ENCODE assay signal across 1 cellular context in the genomic region with DNA sequence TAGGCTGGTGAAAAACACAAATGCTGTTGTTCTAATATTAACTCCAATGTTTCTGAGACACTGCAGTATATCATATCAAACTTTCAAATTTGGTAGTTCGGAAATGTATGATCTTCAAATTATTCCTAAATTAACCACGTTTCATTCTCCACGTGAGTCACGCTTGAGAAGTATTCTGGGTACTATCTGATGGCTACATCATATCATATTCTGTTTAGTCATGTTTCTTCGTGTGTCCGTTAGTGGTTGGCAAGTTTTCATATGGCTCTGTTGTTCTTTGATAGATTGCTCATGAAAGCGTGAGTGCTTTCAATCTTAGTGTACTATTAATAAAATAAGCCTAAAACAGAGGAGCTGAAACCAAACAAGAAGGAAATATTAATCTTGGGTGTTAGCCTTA.
A peak's percentile ranks its signal among the peaks of the same experiment; 100 is the strongest.
TF ChIP-seq lines count a peak whose summit lies in the region.

No MANE protein-coding gene starts in this region.

TF ChIP-seq in GM12878, 131 proteins besides CTCF, POLR2A, EP300 and RAD21:
- TF ChIP-seq SUZ12 (IDR thresholded peaks at IDR 0.05; ENCODE audit: unreplicated experiment), result no peak
- no peak for TF ChIP-seq MYC (IDR thresholded peaks at IDR 0.05; ENCODE audit: insufficient read depth, insufficient read length, insufficient replicate concordance, low read length, severe bottlenecking)
- no peak for TF ChIP-seq USF1 (IDR thresholded peaks at IDR 0.05; ENCODE audit: borderline replicate concordance, extremely low read length, insufficient read depth, low read depth, low read length)
- 0 out of 2 replicates have a peak, but pooled peaks have one; percentile 35 for TF ChIP-seq ATF7 (IDR thresholded peaks at IDR 0.05; ENCODE audit: low read depth)
- TF ChIP-seq, protein P1, sequence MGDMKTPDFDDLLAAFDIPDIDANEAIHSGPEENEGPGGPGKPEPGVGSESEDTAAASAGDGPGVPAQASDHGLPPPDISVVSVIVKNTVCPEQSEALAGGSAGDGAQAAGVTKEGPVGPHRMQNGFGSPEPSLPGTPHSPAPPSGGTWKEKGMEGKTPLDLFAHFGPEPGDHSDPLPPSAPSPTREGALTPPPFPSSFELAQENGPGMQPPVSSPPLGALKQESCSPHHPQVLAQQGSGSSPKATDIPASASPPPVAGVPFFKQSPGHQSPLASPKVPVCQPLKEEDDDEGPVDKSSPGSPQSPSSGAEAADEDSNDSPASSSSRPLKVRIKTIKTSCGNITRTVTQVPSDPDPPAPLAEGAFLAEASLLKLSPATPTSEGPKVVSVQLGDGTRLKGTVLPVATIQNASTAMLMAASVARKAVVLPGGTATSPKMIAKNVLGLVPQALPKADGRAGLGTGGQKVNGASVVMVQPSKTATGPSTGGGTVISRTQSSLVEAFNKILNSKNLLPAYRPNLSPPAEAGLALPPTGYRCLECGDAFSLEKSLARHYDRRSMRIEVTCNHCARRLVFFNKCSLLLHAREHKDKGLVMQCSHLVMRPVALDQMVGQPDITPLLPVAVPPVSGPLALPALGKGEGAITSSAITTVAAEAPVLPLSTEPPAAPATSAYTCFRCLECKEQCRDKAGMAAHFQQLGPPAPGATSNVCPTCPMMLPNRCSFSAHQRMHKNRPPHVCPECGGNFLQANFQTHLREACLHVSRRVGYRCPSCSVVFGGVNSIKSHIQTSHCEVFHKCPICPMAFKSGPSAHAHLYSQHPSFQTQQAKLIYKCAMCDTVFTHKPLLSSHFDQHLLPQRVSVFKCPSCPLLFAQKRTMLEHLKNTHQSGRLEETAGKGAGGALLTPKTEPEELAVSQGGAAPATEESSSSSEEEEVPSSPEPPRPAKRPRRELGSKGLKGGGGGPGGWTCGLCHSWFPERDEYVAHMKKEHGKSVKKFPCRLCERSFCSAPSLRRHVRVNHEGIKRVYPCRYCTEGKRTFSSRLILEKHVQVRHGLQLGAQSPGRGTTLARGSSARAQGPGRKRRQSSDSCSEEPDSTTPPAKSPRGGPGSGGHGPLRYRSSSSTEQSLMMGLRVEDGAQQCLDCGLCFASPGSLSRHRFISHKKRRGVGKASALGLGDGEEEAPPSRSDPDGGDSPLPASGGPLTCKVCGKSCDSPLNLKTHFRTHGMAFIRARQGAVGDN (IDR thresholded peaks at IDR 0.05), result peak; percentile 59; the same call in 1 of the 2 replicates
- no peak for TF ChIP-seq STAT1 (conservative IDR thresholded peaks at IDR 0.05)
- TF ChIP-seq BHLHE40 (IDR thresholded peaks at IDR 0.05; ENCODE audit: borderline replicate concordance in 1 of 2, low read depth in 2 of 2, low read length in 1 of 2), result peak in 1 of 2 experiments; percentile 79; a peak in 2 of 4 replicates
- TF ChIP-seq SKIL (IDR thresholded peaks at IDR 0.05; ENCODE audit: low read depth, poor library complexity, severe bottlenecking), result no peak
- TF ChIP-seq, protein P2, sequence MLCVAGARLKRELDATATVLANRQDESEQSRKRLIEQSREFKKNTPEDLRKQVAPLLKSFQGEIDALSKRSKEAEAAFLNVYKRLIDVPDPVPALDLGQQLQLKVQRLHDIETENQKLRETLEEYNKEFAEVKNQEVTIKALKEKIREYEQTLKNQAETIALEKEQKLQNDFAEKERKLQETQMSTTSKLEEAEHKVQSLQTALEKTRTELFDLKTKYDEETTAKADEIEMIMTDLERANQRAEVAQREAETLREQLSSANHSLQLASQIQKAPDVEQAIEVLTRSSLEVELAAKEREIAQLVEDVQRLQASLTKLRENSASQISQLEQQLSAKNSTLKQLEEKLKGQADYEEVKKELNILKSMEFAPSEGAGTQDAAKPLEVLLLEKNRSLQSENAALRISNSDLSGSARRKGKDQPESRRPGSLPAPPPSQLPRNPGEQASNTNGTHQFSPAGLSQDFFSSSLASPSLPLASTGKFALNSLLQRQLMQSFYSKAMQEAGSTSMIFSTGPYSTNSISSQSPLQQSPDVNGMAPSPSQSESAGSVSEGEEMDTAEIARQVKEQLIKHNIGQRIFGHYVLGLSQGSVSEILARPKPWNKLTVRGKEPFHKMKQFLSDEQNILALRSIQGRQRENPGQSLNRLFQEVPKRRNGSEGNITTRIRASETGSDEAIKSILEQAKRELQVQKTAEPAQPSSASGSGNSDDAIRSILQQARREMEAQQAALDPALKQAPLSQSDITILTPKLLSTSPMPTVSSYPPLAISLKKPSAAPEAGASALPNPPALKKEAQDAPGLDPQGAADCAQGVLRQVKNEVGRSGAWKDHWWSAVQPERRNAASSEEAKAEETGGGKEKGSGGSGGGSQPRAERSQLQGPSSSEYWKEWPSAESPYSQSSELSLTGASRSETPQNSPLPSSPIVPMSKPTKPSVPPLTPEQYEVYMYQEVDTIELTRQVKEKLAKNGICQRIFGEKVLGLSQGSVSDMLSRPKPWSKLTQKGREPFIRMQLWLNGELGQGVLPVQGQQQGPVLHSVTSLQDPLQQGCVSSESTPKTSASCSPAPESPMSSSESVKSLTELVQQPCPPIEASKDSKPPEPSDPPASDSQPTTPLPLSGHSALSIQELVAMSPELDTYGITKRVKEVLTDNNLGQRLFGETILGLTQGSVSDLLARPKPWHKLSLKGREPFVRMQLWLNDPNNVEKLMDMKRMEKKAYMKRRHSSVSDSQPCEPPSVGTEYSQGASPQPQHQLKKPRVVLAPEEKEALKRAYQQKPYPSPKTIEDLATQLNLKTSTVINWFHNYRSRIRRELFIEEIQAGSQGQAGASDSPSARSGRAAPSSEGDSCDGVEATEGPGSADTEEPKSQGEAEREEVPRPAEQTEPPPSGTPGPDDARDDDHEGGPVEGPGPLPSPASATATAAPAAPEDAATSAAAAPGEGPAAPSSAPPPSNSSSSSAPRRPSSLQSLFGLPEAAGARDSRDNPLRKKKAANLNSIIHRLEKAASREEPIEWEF (IDR thresholded peaks at IDR 0.05; ENCODE audit: insufficient replicate concordance, low read depth, low read length), result no peak
- no peak for TF ChIP-seq LARP7 (IDR thresholded peaks at IDR 0.05)
- TF ChIP-seq HSF1 (IDR thresholded peaks at IDR 0.05; ENCODE audit: low read depth, low read length), result no peak
- TF ChIP-seq ZSCAN29 (IDR thresholded peaks at IDR 0.05), result no peak
- no peak for TF ChIP-seq PKNOX1 (IDR thresholded peaks at IDR 0.05)
- no peak for TF ChIP-seq ZNF384 (IDR thresholded peaks at IDR 0.05; ENCODE audit: borderline replicate concordance, low read depth, low read length)
- no peak for TF ChIP-seq FOXM1 (IDR thresholded peaks at IDR 0.05; ENCODE audit: low read depth, low read length)
- TF ChIP-seq, protein P3, sequence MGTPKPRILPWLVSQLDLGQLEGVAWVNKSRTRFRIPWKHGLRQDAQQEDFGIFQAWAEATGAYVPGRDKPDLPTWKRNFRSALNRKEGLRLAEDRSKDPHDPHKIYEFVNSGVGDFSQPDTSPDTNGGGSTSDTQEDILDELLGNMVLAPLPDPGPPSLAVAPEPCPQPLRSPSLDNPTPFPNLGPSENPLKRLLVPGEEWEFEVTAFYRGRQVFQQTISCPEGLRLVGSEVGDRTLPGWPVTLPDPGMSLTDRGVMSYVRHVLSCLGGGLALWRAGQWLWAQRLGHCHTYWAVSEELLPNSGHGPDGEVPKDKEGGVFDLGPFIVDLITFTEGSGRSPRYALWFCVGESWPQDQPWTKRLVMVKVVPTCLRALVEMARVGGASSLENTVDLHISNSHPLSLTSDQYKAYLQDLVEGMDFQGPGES (IDR thresholded peaks at IDR 0.05), result no peak
